Comparison of ENCODE assay signal across 21 cellular contexts in genomic region chr12:54564768-54565167, GRCh38. TPM values are rescaled to one million over a fixed set of nuclear protein-coding genes. Genes with fewer than 3 reads are reported as not detected.
DNase-seq lines count a peak whose midpoint lies in the region; TF ChIP-seq lines count a peak whose summit lies in the region.
"Had no signal": no experiment of that assay in that cellular context is flagged by ENCODE, and none has a peak within 500 bp of the region (broad histone marks: within the 10 kb centered on the region; RNA-seq: fewer than 3 reads in every experiment).

No MANE protein-coding gene starts in this region.

- H3K27me3 ChIP-seq in HUES64 (ENCODE audit: insufficient read depth, low read length) (peaks cover 42% of the 10 kb centered on the region), endodermal cell (ENCODE audit: control insufficient read depth, insufficient read depth, low read length, poor library complexity, severe bottlenecking) (peaks cover 9% of the 10 kb centered on the region), spleen (replicated peaks in 1 of 7) (no peaks in the 10 kb centered on the region)

- H3K9ac ChIP-seq in ES-I3 (ENCODE audit: low read depth, low read length): peak overlapping the region; percentile 15; the same call in 1 of the 2 replicates
- H3K9ac ChIP-seq in HUES64 (ENCODE audit: low read depth, low read length): no peak overlapping the region
- H3K9ac ChIP-seq in endodermal cell (ENCODE audit: extremely low read depth, low read length, poor library complexity, severe bottlenecking): no peak overlapping the region

- H3K27ac ChIP-seq in HUES64 (ENCODE audit: low read depth, low read length) (peak overlapping the region; percentile 55; the same call in 1 of the 2 replicates), endodermal cell (ENCODE audit: low read depth, low read length) (peak overlapping the region; percentile 94), spleen (no peak overlapping the region)
- H3K27ac ChIP-seq: PC-9, RWPE1 had no signal

- DNase-seq in endodermal cell (peak; percentile 88), iPS-NIHi11 (ENCODE audit: low spot score) (peak; percentile 52), spleen (no peak), amygdala (lab: John Stamatoyannopoulos, UW) (no peak), medulla oblongata (ENCODE audit: extremely low spot score) (no peak), NCI-H2029 treated with DMSO at 0.1 percent for 48 hours (lab: John Stamatoyannopoulos, UW) (no peak)
- DNase-seq: BE2C; Calu3; CD4-positive, CD25-positive, alpha-beta regulatory T cell; KBM-7; NCI-H1105 treated with DMSO at 0.1 percent for 48 hours; NCI-H1694 treated with DMSO at 0.1 percent for 48 hours; NCI-H2107; NCI-H510A; NCI-H82; PC-9; SIG-M5 had no signal

- 3% methylated on average over 5 of the region's 5 CpGs for WGBS in HUES64
- 5 to 15% methylated on average over 4 to 5 of the region's 5 CpGs for WGBS in endodermal cell (ENCODE audit: insufficient coverage in 1 of 2, insufficient read length in 1 of 2), 2 experiments
- 58 to 81% (median 73%) methylated on average over 5 of the region's 5 CpGs for WGBS in spleen, 5 donors

- H3K27ac Mint-ChIP-seq in endodermal cell: peak overlapping the region; percentile 28
- H3K27ac Mint-ChIP-seq: CD4-positive, CD25-positive, alpha-beta regulatory T cell had no signal

- no peak for TF ChIP-seq POLR2A in spleen (IDR thresholded peaks at IDR 0.05)

- peak overlapping the region; percentile 15 for H3K4me3 ChIP-seq in HUES64 (ENCODE audit: low read length)
- no peak overlapping the region for H3K4me3 ChIP-seq in endodermal cell (ENCODE audit: low read length)
- H3K4me3 ChIP-seq in spleen: no peak overlapping the region
- H3K4me3 ChIP-seq: PC-9 had no signal

- no peaks in the 10 kb centered on the region for H3K36me3 Mint-ChIP-seq in endodermal cell (ENCODE audit: low read depth)

- H3K27me3 Mint-ChIP-seq in endodermal cell (ENCODE audit: insufficient read depth): peaks cover 40% of the 10 kb centered on the region

- H3K9me3 Mint-ChIP-seq in endodermal cell: no peaks in the 10 kb centered on the region

- no peaks in the 10 kb centered on the region for H3K9me3 ChIP-seq in ES-I3 (ENCODE audit: control insufficient read depth, insufficient read depth, low read length)
- no peaks in the 10 kb centered on the region for H3K9me3 ChIP-seq in HUES64 (ENCODE audit: insufficient read depth, low read depth, low read length)
- H3K9me3 ChIP-seq in endodermal cell (ENCODE audit: control insufficient read depth, low read length): no peaks in the 10 kb centered on the region
- no peaks in the 10 kb centered on the region for H3K9me3 ChIP-seq in spleen
- H3K9me3 ChIP-seq: BE2C had no signal

- no peak for TF ChIP-seq CTCF in endodermal cell (conservative IDR thresholded peaks at IDR 0.05)
- TF ChIP-seq CTCF in spleen (IDR thresholded peaks at IDR 0.05 in 8 of 11, conservative IDR thresholded peaks at IDR 0.05 in 3 of 11): no peak

- peaks cover 24% of the 10 kb centered on the region for H3K4me1 ChIP-seq in ES-I3 (ENCODE audit: insufficient read depth, low read length)
- H3K4me1 ChIP-seq in HUES64 (ENCODE audit: insufficient read depth, low read length): peaks cover 42% of the 10 kb centered on the region
- peaks cover 10% of the 10 kb centered on the region for H3K4me1 ChIP-seq in endodermal cell (ENCODE audit: control insufficient read depth, insufficient read depth, low read length)
- H3K4me1 ChIP-seq in spleen: peaks cover 0 to 17% (median 12%) of the 10 kb centered on the region in 6 donors
- H3K4me1 ChIP-seq: BE2C had no signal

- H3K4me1 Mint-ChIP-seq in endodermal cell: peaks cover 27% of the 10 kb centered on the region

- intact Hi-C loops in spleen (cut with DNase I; ENCODE audit: low total_unique reads): no loop called here

- H3K36me3 ChIP-seq in ES-I3 (ENCODE audit: insufficient read depth, low read length) (no peaks in the 10 kb centered on the region), HUES64 (ENCODE audit: insufficient read depth, low read length) (no peaks in the 10 kb centered on the region), endodermal cell (ENCODE audit: control insufficient read depth, insufficient read depth, low read length) (no peaks in the 10 kb centered on the region), spleen (peaks cover 0 to 26% (median 0%) of the 10 kb centered on the region in 6 donors)
- H3K36me3 ChIP-seq: BE2C had no signal

- no peak overlapping the region for H3K4me3 Mint-ChIP-seq in endodermal cell
- H3K4me3 Mint-ChIP-seq: CD4-positive, CD25-positive, alpha-beta regulatory T cell had no signal

RNA-seq across cellular contexts. Expression of gene PDE1B, which starts 15.4 kb away (rescaled TPM):
- polyA plus RNA-seq in HUES64 (2013, experiment 1 of 2): 4.7 TPM
- 3.9 TPM for polyA plus RNA-seq in HUES64 (2013, experiment 2 of 2)
- total RNA-seq in endodermal cell (1 to 10 TPM; 1.1 to 1.6 TPM), spleen (10 to 100 TPM; 15.4 to 37.1 (median 17.3) TPM)
- polyA plus RNA-seq in endodermal cell (2013, experiment 1 of 2): 11.4 TPM
- polyA plus RNA-seq in endodermal cell (2013, experiment 2 of 2): 10.6 TPM
- 10 to 100 TPM in 1 of 3 donors, 1 to 10 TPM in 2; 6.0 to 11.0 (median 9.5) TPM for polyA plus RNA-seq in spleen
- total RNA-seq: Calu3, HepG2, PC-9 had no signal
- polyA plus RNA-seq: HepG2 had no signal

RNA-seq across cellular contexts. Expression of gene PPP1R1A, which starts 23.7 kb away (rescaled TPM):
- 12.9 TPM for polyA plus RNA-seq in HUES64 (2013, experiment 1 of 2)
- 15.8 TPM for polyA plus RNA-seq in HUES64 (2013, experiment 2 of 2)
- total RNA-seq in endodermal cell: 10 to 100 TPM; 12.5 to 16.1 TPM
- polyA plus RNA-seq in endodermal cell (2013, experiment 1 of 2): 42.6 TPM
- polyA plus RNA-seq in endodermal cell (2013, experiment 2 of 2): 40.8 TPM
- total RNA-seq in spleen: 1 to 10 TPM in 1 of 7 donors, not detected in 6; 2.1 TPM
- polyA plus RNA-seq in spleen: under 1 TPM; 0.09 to 0.58 (median 0.24) TPM
- total RNA-seq: CD4-positive, CD25-positive, alpha-beta regulatory T cell; PC-9 had no signal
- polyA plus RNA-seq: CD4-positive, CD25-positive, alpha-beta regulatory T cell; HepG2 had no signal

Comparison
In these comparisons a context has a peak if more than half of its experiments do, and no peak if none do; other contexts are left out.
1. H3K27ac ChIP-seq: peak in HUES64 (single experiment) and endodermal cell (single experiment); none in spleen (0 of 8).
2. DNase-seq: peak in endodermal cell (single experiment) and iPS-NIHi11 (single experiment); none in spleen (single experiment), amygdala (0 of 56), medulla oblongata (single experiment) and NCI-H2029 treated with DMSO at 0.1 percent for 48 hours (single experiment).
3. RNA of gene PDE1B, which starts 15.4 kb away (total RNA-seq): 15.4 to 37.1 TPM in spleen; 1.1 to 1.6 TPM in endodermal cell; every median in the first group is over 4 times any median in the second.
4. RNA of gene PPP1R1A, which starts 23.7 kb away (total RNA-seq): 12.5 to 16.1 TPM in endodermal cell; 2.1 TPM in spleen; every median in the first group is over 4 times any median in the second.